Comparison of ENCODE assay signal across 26 cellular contexts in the genomic region with DNA sequence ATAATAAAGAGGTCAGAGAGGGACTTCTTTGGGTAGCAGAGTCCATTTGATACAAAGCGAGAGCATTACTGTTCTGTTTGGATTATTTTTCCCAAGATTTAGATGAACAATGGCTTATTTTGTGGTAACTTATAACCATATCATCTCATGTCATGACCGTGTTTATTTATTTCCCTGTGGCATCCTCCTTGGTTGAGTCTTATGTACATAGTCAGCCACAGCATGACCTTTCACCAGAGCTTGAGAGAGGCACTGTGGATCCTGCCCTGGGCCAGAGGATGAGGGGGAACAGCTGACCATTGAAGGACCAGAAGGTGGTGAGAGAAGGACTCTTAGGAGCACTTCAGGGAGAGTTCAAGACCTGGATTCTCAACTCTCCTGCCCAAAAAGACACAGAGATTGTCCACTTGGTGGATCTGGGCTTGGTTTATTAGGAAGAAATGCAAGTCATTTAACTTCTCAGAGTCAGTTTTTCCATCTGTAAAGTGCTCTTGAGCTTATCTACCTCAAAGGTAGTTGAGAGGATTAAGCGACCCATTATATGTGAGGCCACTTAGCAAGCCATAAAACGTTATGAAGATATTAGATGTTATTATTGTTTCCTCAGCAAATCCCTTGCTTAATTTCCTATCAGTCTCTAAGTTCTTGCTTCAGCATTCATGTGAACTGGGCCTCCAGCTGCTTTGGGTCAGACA.
"Had no signal": no experiment of that assay in that cellular context is flagged by ENCODE, and none has a peak within 500 bp of the region (broad histone marks: within the 10 kb centered on the region; RNA-seq: fewer than 3 reads in every experiment).

No MANE protein-coding gene starts in this region.

- H3K27me3 ChIP-seq: dorsolateral prefrontal cortex, gastroesophageal sphincter, heart left ventricle, hepatocyte, left lung, neural progenitor cell, right atrium auricular region, sigmoid colon, stomach, thyroid gland, vagina had no signal

- H2AFZ ChIP-seq: hepatocyte, neural progenitor cell, parathyroid adenoma had no signal

- H3K27ac ChIP-seq: dorsolateral prefrontal cortex, epithelial cell of prostate, gastroesophageal sphincter, heart left ventricle, hepatocyte, left lung, neural progenitor cell, parathyroid adenoma, right atrium auricular region, sigmoid colon, stomach, thyroid gland, vagina had no signal

- H3K79me2 ChIP-seq: parathyroid adenoma had no signal

- ATAC-seq: esophagus mucosa; gastroesophageal sphincter; heart left ventricle; left lung; naive thymus-derived CD4-positive, alpha-beta T cell; stimulated activated effector memory CD8-positive, alpha-beta T cell treated with anti-CD3 and anti-CD28 coated beads, Interleukin-12 subunit alpha, Interleukin-12 subunit beta, amount 100 ng/mL, for 72 hours had no signal

- H3K9me3 ChIP-seq: gastroesophageal sphincter, heart left ventricle, left lung, right atrium auricular region, sigmoid colon, stomach, thyroid gland, vagina had no signal

- DNase-seq: dorsolateral prefrontal cortex; effector CD8-positive, alpha-beta T cell; endodermal cell; foreskin fibroblast; heart left ventricle; kidney; left lung; mesendoderm; midbrain; naive thymus-derived CD4-positive, alpha-beta T cell; sigmoid colon; stimulated activated CD4-positive, alpha-beta T cell treated with anti-CD3 and anti-CD28 coated beads, Interleukin-2, amount 100 ng/mL, for 24 hours; stimulated activated CD4-positive, alpha-beta T cell treated with anti-CD3 and anti-CD28 coated beads, Interleukin-4, amount 100 ng/mL, for 24 hours; stimulated activated naive CD4-positive, alpha-beta T cell treated with Interleukin-2 at 50 U/mL for 16 hours; stomach; thyroid gland; trophoblast cell had no signal

- FAIRE-seq: kidney had no signal

- H3K4me2 ChIP-seq: hepatocyte, neural progenitor cell had no signal

- H3K36me3 ChIP-seq: gastroesophageal sphincter, heart left ventricle, left lung, neural progenitor cell, right atrium auricular region, sigmoid colon, stomach, thyroid gland, vagina had no signal

- H3K9ac ChIP-seq: neural progenitor cell, parathyroid adenoma had no signal

- H3K4me3 ChIP-seq: dorsolateral prefrontal cortex, gastroesophageal sphincter, heart left ventricle, hepatocyte, left lung, neural progenitor cell, right atrium auricular region, sigmoid colon, stomach, thyroid gland, vagina had no signal

- H3K4me1 ChIP-seq: gastroesophageal sphincter, heart left ventricle, left lung, neural progenitor cell, parathyroid adenoma, right atrium auricular region, sigmoid colon, stomach, vagina had no signal
